In genomic region chr3:132543016-132543739, GRCh38 we compare ENCODE assay signal across 9 cellular contexts. TPM values are rescaled to one million over a fixed set of nuclear protein-coding genes. Genes with fewer than 3 reads are reported as not detected.
DNase-seq lines count a peak whose midpoint lies in the region; ATAC-seq, FAIRE-seq and TF ChIP-seq lines count a peak whose summit lies in the region.
"Had no signal": no experiment of that assay in that cellular context is flagged by ENCODE, and none has a peak within 500 bp of the region (broad histone marks: within the 10 kb centered on the region; RNA-seq: fewer than 3 reads in every experiment).

No MANE protein-coding gene starts in this region.

- H3K27ac ChIP-seq in K562 (ENCODE audit: extremely low read depth, low read depth, low read length): no peak overlapping the region
- H3K27ac ChIP-seq in neural progenitor cell: peak overlapping the region; percentile 29
- peak overlapping the region in 2 of 5 donors; percentile 31 to 33 for H3K27ac ChIP-seq in adrenal gland
- H3K27ac ChIP-seq in colonic mucosa: no peak overlapping the region

- H3K27me3 ChIP-seq in K562 (ENCODE audit: control insufficient read depth in 2 of 2, insufficient read depth in 2 of 2, low read length in 2 of 2): no peaks in the 10 kb centered on the region
- H3K27me3 ChIP-seq in neural progenitor cell: no peaks in the 10 kb centered on the region
- H3K27me3 ChIP-seq in adrenal gland: no peaks in the 10 kb centered on the region
- H3K27me3 ChIP-seq in colonic mucosa: no peaks in the 10 kb centered on the region

- TF ChIP-seq POLR2A in K562 (conservative IDR thresholded peaks at IDR 0.05): no peak
- no peak for TF ChIP-seq POLR2A in adrenal gland (IDR thresholded peaks at IDR 0.05)

- BruUV-seq in K562 (replicated peaks; lab: Mats Ljungman, UMichigan): no TSS peak

- H3K27ac Mint-ChIP-seq in neural progenitor cell: no peak overlapping the region

- H3K4me2 ChIP-seq in K562 (ENCODE audit: insufficient read depth, low read length): no peak overlapping the region
- no peak overlapping the region for H3K4me2 ChIP-seq in neural progenitor cell

- no peak for TF ChIP-seq RAD21 in K562 (CRISPR knock-in tag; conservative IDR thresholded peaks at IDR 0.05 in 1 of 2, IDR thresholded peaks at IDR 0.05 in 1 of 2)

- no peaks in the 10 kb centered on the region for H3K27me3 Mint-ChIP-seq in neural progenitor cell (ENCODE audit: insufficient read depth, low read depth)

- H3K36me3 ChIP-seq in K562 (ENCODE audit: control insufficient read depth, insufficient read depth, low read length) (peaks cover 2% of the 10 kb centered on the region; the same call in 1 of the 3 replicates), neural progenitor cell (no peaks in the 10 kb centered on the region), adrenal gland (replicated peaks in 1 of 2) (peaks cover 0 to 17% of the 10 kb centered on the region in 2 donors), colonic mucosa (no peaks in the 10 kb centered on the region)

- ATAC-seq in K562 (no peak), HG03442 (IDR thresholded peaks at IDR 0.05; ENCODE audit: unreplicated experiment) (no peak), HG03135 (IDR thresholded peaks at IDR 0.05; ENCODE audit: unreplicated experiment) (no peak)

- H3K36me3 Mint-ChIP-seq in neural progenitor cell: peaks cover 5% of the 10 kb centered on the region

- no peaks in the 10 kb centered on the region for H3K9me3 Mint-ChIP-seq in neural progenitor cell
- H3K9me3 Mint-ChIP-seq: neural crest cell had no signal

- H3K79me2 ChIP-seq in K562 (ENCODE audit: control insufficient read depth, insufficient read depth, low read length) (no peaks in the 10 kb centered on the region), neural progenitor cell (ENCODE audit: low read depth) (no peaks in the 10 kb centered on the region)

- in situ Hi-C loops in Caki2 (cut with HindIII; ENCODE audit: low pct_unique_long_range_greater_than_20kb, low sequenced_read_pairs) (no loop called here), K562 (cut with MboI) (loop anchor here (5.0 kb wide), 1 partner anchor 99 kb away; no protein-coding TSS in a partner anchor)

- TF ChIP-seq CTCF in K562 (IDR thresholded peaks at IDR 0.05 in 2 of 3, conservative IDR thresholded peaks at IDR 0.05 in 1 of 3; ENCODE audit: insufficient read depth in 2 of 3, low read depth in 1 of 3, low read length in 3 of 3): no peak
- no peak for TF ChIP-seq CTCF in neural progenitor cell (IDR thresholded peaks at IDR 0.05)
- TF ChIP-seq CTCF in adrenal gland (IDR thresholded peaks at IDR 0.05): no peak
- TF ChIP-seq CTCF in colonic mucosa (IDR thresholded peaks at IDR 0.05): no peak

- no peaks in the 10 kb centered on the region for H4K20me1 ChIP-seq in K562 (replicated peaks; ENCODE audit: control insufficient read depth, insufficient read depth, low read length)
- H4K20me1 ChIP-seq in neural progenitor cell (ENCODE audit: low read depth): no peaks in the 10 kb centered on the region

- WGBS in K562 (ENCODE audit: insufficient coverage, low coverage, missing lambda C conversion rate): 28% methylated on average over 2 of the region's 2 CpGs
- WGBS in adrenal gland, 4 donors: 46 to 55% (median 50%) methylated on average over 2 of the region's 2 CpGs

- H3K4me1 Mint-ChIP-seq in neural progenitor cell: no peaks in the 10 kb centered on the region
- H3K4me1 Mint-ChIP-seq: neural crest cell had no signal

- FAIRE-seq in K562 (lab: Jason Lieb, UNC): no peak

- H3K4me3 Mint-ChIP-seq in neural progenitor cell: no peak overlapping the region
- H3K4me3 Mint-ChIP-seq: neural crest cell had no signal

- H3K4me3 ChIP-seq in K562 (no peak overlapping the region), neural progenitor cell (no peak overlapping the region), adrenal gland (no peak overlapping the region), colonic mucosa (no peak overlapping the region)

- intact Hi-C loops in K562 (cut with micrococcal nuclease) (no loop called here), adrenal gland (cut with DNase I) (no loop called here), colonic mucosa (cut with DNase I) (no loop called here)

- CTCF ChIA-PET in K562 (lab: Yijun Ruan, JAX; ENCODE audit: low intra/inter-chr PET ratio): no interaction called here

- no peaks in the 10 kb centered on the region; a peak in 1 of 5 replicates for H3K4me1 ChIP-seq in K562 (replicated peaks in 1 of 2; ENCODE audit: control insufficient read depth in 2 of 2, insufficient read depth in 2 of 2, low read length in 2 of 2)
- H3K4me1 ChIP-seq in neural progenitor cell: no peaks in the 10 kb centered on the region
- peaks cover 5 to 9% of the 10 kb centered on the region in 2 donors for H3K4me1 ChIP-seq in adrenal gland (replicated peaks in 1 of 2)
- H3K4me1 ChIP-seq in colonic mucosa: no peaks in the 10 kb centered on the region

- no peaks in the 10 kb centered on the region for H3K9me1 ChIP-seq in K562 (ENCODE audit: control insufficient read depth, insufficient read depth, low read length)

- no peak overlapping the region for H2AFZ ChIP-seq in K562 (ENCODE audit: low read depth, low read length)
- H2AFZ ChIP-seq in neural progenitor cell (replicated peaks): no peak overlapping the region

- DNase-seq in Caki2 (ENCODE audit: low read depth) (peak; percentile 30), LHCN-M2 (ENCODE audit: low read depth) (peak; percentile 90), K562 (ENCODE audit: extremely low read depth in 1 of 4, low spot score in 3 of 4) (peak in 1 of 4 experiments; percentile 21), neural progenitor cell (ENCODE audit: low spot score) (no peak), adrenal gland (no peak), colonic mucosa (no peak)

- POLR2A ChIA-PET in K562 (lab: Yijun Ruan, JAX): no interaction called here

- no peak for TF ChIP-seq EP300 in K562 (IDR thresholded peaks at IDR 0.05; ENCODE audit: low read length)

- H3F3A ChIP-seq in neural progenitor cell (ENCODE audit: low read depth): no peaks in the 10 kb centered on the region

- H3K9me3 ChIP-seq in K562 (replicated peaks; ENCODE audit: control insufficient read depth, insufficient read depth, low read depth, low read length): no peaks in the 10 kb centered on the region
- H3K9me3 ChIP-seq in neural progenitor cell (ENCODE audit: low read depth): no peaks in the 10 kb centered on the region
- H3K9me3 ChIP-seq in adrenal gland (replicated peaks in 1 of 3): no peaks in the 10 kb centered on the region
- H3K9me3 ChIP-seq in colonic mucosa: no peaks in the 10 kb centered on the region

- no peak overlapping the region for H3K9ac ChIP-seq in K562 (ENCODE audit: insufficient read depth in 1 of 2, low read depth in 2 of 2, low read length in 2 of 2)
- H3K9ac ChIP-seq in neural progenitor cell: no peak overlapping the region
- H3K9ac ChIP-seq in colonic mucosa (ENCODE audit: low read depth in 2 of 2, low read length in 2 of 2): no peak overlapping the region

TF ChIP-seq in K562, 482 proteins besides CTCF, POLR2A, EP300 and RAD21 (continues in another document):
- TF ChIP-seq SPI1 (IDR thresholded peaks at IDR 0.05; ENCODE audit: borderline replicate concordance, low read depth, low read length) (peak; percentile 14; the same call in 1 of the 2 replicates), HEY1 (CRISPR knock-in tag; IDR thresholded peaks at IDR 0.05; ENCODE audit: borderline replicate concordance) (no peak)
- TF ChIP-seq, protein P1, sequence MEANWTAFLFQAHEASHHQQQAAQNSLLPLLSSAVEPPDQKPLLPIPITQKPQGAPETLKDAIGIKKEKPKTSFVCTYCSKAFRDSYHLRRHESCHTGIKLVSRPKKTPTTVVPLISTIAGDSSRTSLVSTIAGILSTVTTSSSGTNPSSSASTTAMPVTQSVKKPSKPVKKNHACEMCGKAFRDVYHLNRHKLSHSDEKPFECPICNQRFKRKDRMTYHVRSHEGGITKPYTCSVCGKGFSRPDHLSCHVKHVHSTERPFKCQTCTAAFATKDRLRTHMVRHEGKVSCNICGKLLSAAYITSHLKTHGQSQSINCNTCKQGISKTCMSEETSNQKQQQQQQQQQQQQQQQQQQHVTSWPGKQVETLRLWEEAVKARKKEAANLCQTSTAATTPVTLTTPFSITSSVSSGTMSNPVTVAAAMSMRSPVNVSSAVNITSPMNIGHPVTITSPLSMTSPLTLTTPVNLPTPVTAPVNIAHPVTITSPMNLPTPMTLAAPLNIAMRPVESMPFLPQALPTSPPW (CRISPR knock-in tag; IDR thresholded peaks at IDR 0.05): no peak

RNA-seq across cellular contexts. Expression of gene ACKR4, which starts 53.9 kb away (rescaled TPM):
- total RNA-seq in Caki2 (2014; rRNA removed; shearing (Covaris generic); ENCODE audit: low replicate concordance): not detected in 2 replicates
- total RNA-seq in LHCN-M2 (2014; rRNA removed): not detected in 2 replicates
- polyA plus RNA-seq in LHCN-M2 (2012): 0.12 TPM
- not detected in 2 replicates for total RNA-seq in K562 (2011; cell fraction: chromatin; rRNA removed; ENCODE audit: low replicate concordance)
- total RNA-seq in K562 (2011; cell fraction: nucleolus; rRNA removed): not detected in 2 replicates
- not detected in 2 replicates for total RNA-seq in K562 (2011; cell fraction: nucleoplasm; rRNA removed)
- total RNA-seq in K562 (2014; rRNA removed): not detected in 2 replicates
- total RNA-seq in K562 (2014; rRNA removed; fragmentation: Illumina TruSeq; extraction: Trizol): not detected in 2 replicates
- not detected in 2 replicates for total RNA-seq in K562 (2015; rRNA removed; fragmentation: Illumina TruSeq; extraction: Trizol)
- total RNA-seq in K562 (2021): not detected in 2 replicates
- 0.04 TPM in 1 of 2 replicates, not detected in the other for polyA plus RNA-seq in K562 (2011; rRNA removed)
- not detected in 2 replicates for polyA plus RNA-seq in K562 (2011; cell fraction: cytosol; rRNA removed)
- polyA plus RNA-seq in K562 (2011; cell fraction: nucleus; rRNA removed): 0.06 TPM in 1 of 2 replicates, not detected in the other
- 0.10 and 0.36 TPM in 2 replicates for polyA plus RNA-seq in K562 (2012)
- not detected in 2 replicates for polyA plus RNA-seq in K562 (2014; fragmentation: Illumina TruSeq; extraction: Trizol)
- under 1 TPM in 1 of 2 experiments, not detected in 1; 0.06 TPM for polyA plus RNA-seq in K562 (2014; fragmentation: Nextera tagmentation; extraction: Ambion mirVana)
- not detected in 2 replicates for polyA plus RNA-seq in K562 (2014; rRNA removed)
- not detected in 2 replicates for polyA minus RNA-seq in K562 (2011; rRNA and poly(A)+ RNA removed)
- not detected in 2 replicates for polyA minus RNA-seq in K562 (2011; cell fraction: cytosol; rRNA and poly(A)+ RNA removed)
- not detected in 2 replicates for polyA minus RNA-seq in K562 (2011; cell fraction: nucleus; rRNA and poly(A)+ RNA removed)
- not detected in 2 replicates for total RNA-seq in neural progenitor cell (ENCODE audit: low replicate concordance)
- 1 to 10 TPM in 5 of 8 donors, under 1 TPM in 3; 0.36 to 2.4 (median 1.6) TPM for total RNA-seq in adrenal gland
- polyA plus RNA-seq in adrenal gland: 1 to 10 TPM in 2 of 3 donors, under 1 TPM in 1; 0.79 to 2.0 (median 1.6) TPM
- under 1 TPM in 1 of 2 donors, not detected in 1; 0.90 TPM for total RNA-seq in colonic mucosa
- total RNA-seq: neural crest cell had no signal

Comparison
In these comparisons a context has a peak if more than half of its experiments do, and no peak if none do; other contexts are left out.
1. DNase-seq: peak in Caki2 (single experiment) and LHCN-M2 (single experiment); none in neural progenitor cell (single experiment), adrenal gland (0 of 7) and colonic mucosa (single experiment).